24 cellular contexts compared by ENCODE assay signal in genomic region chr5:33309076-33309475, GRCh38.
DNase-seq lines count a peak whose midpoint lies in the region; ATAC-seq and TF ChIP-seq lines count a peak whose summit lies in the region.
"Had no signal": no experiment of that assay in that cellular context is flagged by ENCODE, and none has a peak within 500 bp of the region (broad histone marks: within the 10 kb centered on the region; RNA-seq: fewer than 3 reads in every experiment).

No MANE protein-coding gene starts in this region.

- ATAC-seq in IMR-90 (ENCODE audit: low read depth) (0 out of 2 replicates have a peak, but pooled peaks have one; percentile 4), HG03469 (IDR thresholded peaks at IDR 0.05; ENCODE audit: unreplicated experiment) (no peak)
- ATAC-seq: activated CD4-positive, CD25-positive, alpha-beta regulatory T cell treated with anti-CD3 and anti-CD28 coated beads, Interleukin-2, amount 50 U/mL, for 24 hours; foreskin keratinocyte; left cardiac atrium; sciatic nerve had no signal

- H3K27me3 Mint-ChIP-seq in osteocyte (ENCODE audit: unreplicated experiment), result no peaks in the 10 kb centered on the region
- H3K27me3 Mint-ChIP-seq: activated naive CD4-positive, alpha-beta T cell treated with anti-CD3 and anti-CD28 coated beads, Interleukin-2, amount 10 ng/mL, durations not matched to agents 7 days and 5 days had no signal

- H3K9me1 ChIP-seq in IMR-90 (ENCODE audit: insufficient read depth, low read length), result peaks cover 10% of the 10 kb centered on the region

- H3K4ac ChIP-seq in IMR-90 (ENCODE audit: low read depth, low read length), result peak overlapping the region; percentile 94

- peaks cover 31% of the 10 kb centered on the region for H3K4me1 Mint-ChIP-seq in osteocyte (ENCODE audit: unreplicated experiment)
- H3K4me1 Mint-ChIP-seq: activated naive CD4-positive, alpha-beta T cell treated with anti-CD3 and anti-CD28 coated beads, Interleukin-2, amount 10 ng/mL, durations not matched to agents 7 days and 5 days had no signal

- no peak overlapping the region; the same call in 1 of the 2 replicates for H3K56ac ChIP-seq in IMR-90 (ENCODE audit: extremely low read depth, insufficient read depth, low read length)

- peak overlapping the region; percentile 63 for H2AK9ac ChIP-seq in IMR-90 (replicated peaks; ENCODE audit: low read depth, low read length, poor library complexity)

- H4K91ac ChIP-seq in IMR-90 (ENCODE audit: insufficient read depth, low read depth, low read length), result peak overlapping the region; percentile 85

- no peak overlapping the region; the same call in 1 of the 2 replicates for H3K9ac ChIP-seq in IMR-90 (ENCODE audit: low read depth, low read length)
- H3K9ac ChIP-seq in fibroblast of lung (ENCODE audit: insufficient read depth, low read length), result no peak overlapping the region
- no peak overlapping the region for H3K9ac ChIP-seq in liver (ENCODE audit: low read depth in 1 of 2, low read length in 2 of 2)
- H3K9ac ChIP-seq in stomach smooth muscle (ENCODE audit: low read length in 2 of 2), result no peak overlapping the region
- H3K9ac ChIP-seq: BLaER1 had no signal

- H2BK120ac ChIP-seq in IMR-90 (ENCODE audit: low read depth, low read length), result peak overlapping the region; percentile 95

- H3K4me3 Mint-ChIP-seq in osteocyte (ENCODE audit: unreplicated experiment), result no peak overlapping the region
- H3K4me3 Mint-ChIP-seq: activated naive CD4-positive, alpha-beta T cell treated with anti-CD3 and anti-CD28 coated beads, Interleukin-2, amount 10 ng/mL, durations not matched to agents 7 days and 5 days had no signal

- peak overlapping the region; percentile 78 for H3K18ac ChIP-seq in IMR-90 (ENCODE audit: low read depth, low read length)

- peaks cover 10% of the 10 kb centered on the region for H3K9me3 Mint-ChIP-seq in osteocyte (ENCODE audit: unreplicated experiment)
- H3K9me3 Mint-ChIP-seq: activated naive CD4-positive, alpha-beta T cell treated with anti-CD3 and anti-CD28 coated beads, Interleukin-2, amount 10 ng/mL, durations not matched to agents 7 days and 5 days had no signal

- TF ChIP-seq POLR2A in IMR-90 (IDR thresholded peaks at IDR 0.05; ENCODE audit: low read depth, low read length), result no peak

- peak overlapping the region; percentile 90; the same call in 2 of the 3 replicates for H2BK15ac ChIP-seq in IMR-90 (ENCODE audit: low read depth, low read length)

- H3K79me1 ChIP-seq in IMR-90 (ENCODE audit: low read depth in 1 of 2, low read length in 2 of 2), result no peaks in the 10 kb centered on the region

- peak overlapping the region; percentile 87 for H3K14ac ChIP-seq in IMR-90 (replicated peaks; ENCODE audit: low read depth, low read length)

- H2BK20ac ChIP-seq in IMR-90 (ENCODE audit: low read depth, low read length), result peak overlapping the region; percentile 94

- H3K9me3 ChIP-seq in IMR-90 (ENCODE audit: control insufficient read depth, insufficient read depth, low read length) (no peaks in the 10 kb centered on the region), fibroblast of lung (ENCODE audit: control insufficient read depth, insufficient read depth, low read depth, low read length) (no peaks in the 10 kb centered on the region), liver (ENCODE audit: control insufficient read depth in 4 of 4, low read length in 3 of 4) (no peaks in the 10 kb centered on the region), stomach smooth muscle (ENCODE audit: control insufficient read depth in 2 of 2, low read length in 2 of 2) (no peaks in the 10 kb centered on the region)
- H3K9me3 ChIP-seq: BLaER1, Peyer's patch, upper lobe of left lung had no signal

- TF ChIP-seq RAD21 in IMR-90 (IDR thresholded peaks at IDR 0.05; ENCODE audit: low read length) (no peak), liver (IDR thresholded peaks at IDR 0.05) (peak in 1 of 2 donors; percentile 28)

- H3K27me3 ChIP-seq in IMR-90 (ENCODE audit: control insufficient read depth, insufficient read depth, low read length) (no peaks in the 10 kb centered on the region), fibroblast of lung (ENCODE audit: control insufficient read depth, insufficient read depth, low read length) (no peaks in the 10 kb centered on the region), liver (ENCODE audit: control insufficient read depth in 4 of 4, insufficient read depth in 4 of 4, low read length in 3 of 4) (no peaks in the 10 kb centered on the region), stomach smooth muscle (ENCODE audit: control insufficient read depth in 1 of 2, insufficient read depth in 2 of 2, low read length in 2 of 2) (no peaks in the 10 kb centered on the region)
- H3K27me3 ChIP-seq: BLaER1, foreskin keratinocyte, MG63, Peyer's patch, upper lobe of left lung had no signal

- peak overlapping the region; percentile 61 to 69 for H4K8ac ChIP-seq in IMR-90 (ENCODE audit: low read depth in 2 of 2, low read length in 2 of 2)

- in situ Hi-C loops in IMR-90 (cut with MboI; ENCODE audit: low sequenced_read_pairs), result no loop called here
- in situ Hi-C loops in KBM-7 (cut with MboI; ENCODE audit: low pct_unique_long_range_greater_than_20kb, low sequenced_read_pairs), result no loop called here

- CTCF ChIA-PET in IMR-90 (lab: Yijun Ruan, JAX), result interaction anchor here (1.9 kb wide), 1 partner anchor 10 kb away, joined by 8 read pairs; no protein-coding TSS in a partner anchor

- no peaks in the 10 kb centered on the region for H3K79me2 ChIP-seq in fibroblast of lung (ENCODE audit: control insufficient read depth, insufficient read depth, low read length)

- no peak overlapping the region for H3K27ac Mint-ChIP-seq in osteocyte (ENCODE audit: unreplicated experiment)
- H3K27ac Mint-ChIP-seq: activated naive CD4-positive, alpha-beta T cell treated with anti-CD3 and anti-CD28 coated beads, Interleukin-2, amount 10 ng/mL, durations not matched to agents 7 days and 5 days had no signal

- H2AK5ac ChIP-seq in IMR-90 (ENCODE audit: low read depth, low read length), result peak overlapping the region; percentile 96

- DNase-seq in IMR-90 (no peak), fibroblast of lung (ENCODE audit: low read depth in 2 of 2) (no peak), osteocyte (ENCODE audit: extremely low spot score, unreplicated experiment) (no peak), KBM-7 (no peak)
- DNase-seq: activated naive CD4-positive, alpha-beta T cell treated with anti-CD3 and anti-CD28 coated beads, Interleukin-2, amount 10 ng/mL, durations not matched to agents 7 days and 5 days; activated T-cell treated with anti-CD3 and anti-CD28 coated beads, Interleukin-2, amount 50 U/mL, for 48 hours; H7; hypothalamus; left cardiac atrium; MG63; NCI-H2227 treated with DMSO at 0.1 percent for 48 hours; nucleus accumbens; stimulated activated CD4-positive, alpha-beta T cell treated with anti-CD3 and anti-CD28 coated beads, Interleukin-1b, Interleukin-23, amount 100 ng/mL, for 48 hours; stimulated activated naive CD4-positive, alpha-beta T cell; T-helper 9 cell; upper lobe of left lung had no signal

- H3K4me3 ChIP-seq in IMR-90 (ENCODE audit: insufficient read depth, low read depth, low read length), result no peak overlapping the region
- H3K4me3 ChIP-seq in fibroblast of lung (replicated peaks in 1 of 4; ENCODE audit: control extremely low read depth in 1 of 4, insufficient read depth in 1 of 4, low read depth in 3 of 4, low read length in 4 of 4), result no peak overlapping the region
- no peak overlapping the region for H3K4me3 ChIP-seq in liver (ENCODE audit: low read depth in 1 of 3, low read length in 3 of 3)
- no peak overlapping the region for H3K4me3 ChIP-seq in stomach smooth muscle (ENCODE audit: low read length in 2 of 2)
- H3K4me3 ChIP-seq: BLaER1, MG63, Peyer's patch, upper lobe of left lung had no signal

- no peak overlapping the region; the same call in 1 of the 2 replicates for H3K4me2 ChIP-seq in IMR-90 (ENCODE audit: low read depth, low read length)
- H3K4me2 ChIP-seq in fibroblast of lung (ENCODE audit: extremely low read depth, insufficient read depth, low read length), result no peak overlapping the region
- H3K4me2 ChIP-seq: BLaER1 had no signal

- H3K36me3 ChIP-seq in IMR-90 (ENCODE audit: control insufficient read depth, insufficient read depth, low read length), result no peaks in the 10 kb centered on the region
- H3K36me3 ChIP-seq in fibroblast of lung (ENCODE audit: control insufficient read depth, insufficient read depth, low read length), result no peaks in the 10 kb centered on the region
- no peaks in the 10 kb centered on the region for H3K36me3 ChIP-seq in liver (ENCODE audit: control insufficient read depth in 4 of 4, insufficient read depth in 3 of 4, low read depth in 1 of 4, low read length in 3 of 4)
- no peaks in the 10 kb centered on the region for H3K36me3 ChIP-seq in stomach smooth muscle (ENCODE audit: control insufficient read depth in 2 of 2, insufficient read depth in 2 of 2, low read length in 2 of 2)
- H3K36me3 ChIP-seq: BLaER1, Peyer's patch, upper lobe of left lung had no signal

- H2BK5ac ChIP-seq in IMR-90 (ENCODE audit: low read depth, low read length, poor library complexity, severe bottlenecking), result peak overlapping the region; percentile 97

- BruUV-seq in IMR-90 (replicated peaks; lab: Mats Ljungman, UMichigan), result no TSS peak

- H2AFZ ChIP-seq in IMR-90 (replicated peaks; ENCODE audit: low read length, poor library complexity) (peak overlapping the region; percentile 61), fibroblast of lung (ENCODE audit: low read length) (peak overlapping the region; percentile 19)

- H4K20me1 ChIP-seq in IMR-90 (ENCODE audit: insufficient read depth, low read length) (no peaks in the 10 kb centered on the region), fibroblast of lung (ENCODE audit: control insufficient read depth, extremely low read depth, insufficient read depth, low read length) (no peaks in the 10 kb centered on the region)
- H4K20me1 ChIP-seq: BLaER1 had no signal

- TF ChIP-seq CTCF in IMR-90 (conservative IDR thresholded peaks at IDR 0.05; ENCODE audit: low read depth, low read length) (no peak), fibroblast of lung (conservative IDR thresholded peaks at IDR 0.05 in 1 of 2, IDR thresholded peaks at IDR 0.05 in 1 of 2; ENCODE audit: low read depth in 1 of 2, low read length in 2 of 2) (no peak), liver (IDR thresholded peaks at IDR 0.05; ENCODE audit: low read depth, low read length, missing input control) (no peak), osteocyte (IDR thresholded peaks at IDR 0.05) (no peak)

- POLR2A ChIA-PET in IMR-90 (lab: Charles Lee; ENCODE audit: unreplicated experiment), result no interaction called here

- H3K4me1 ChIP-seq in IMR-90 (ENCODE audit: control insufficient read depth, insufficient read depth, low read length), result peaks cover 15% of the 10 kb centered on the region
- peaks cover 21% of the 10 kb centered on the region for H3K4me1 ChIP-seq in fibroblast of lung (ENCODE audit: control insufficient read depth, extremely low read depth, insufficient read depth, low read length)
- H3K4me1 ChIP-seq in liver (ENCODE audit: control insufficient read depth in 4 of 4, insufficient read depth in 4 of 4, low read length in 3 of 4), result peaks cover 0 to 13% (median 5%) of the 10 kb centered on the region in 4 donors
- H3K4me1 ChIP-seq in stomach smooth muscle (ENCODE audit: control insufficient read depth, insufficient read depth, low read length), result peaks cover 2% of the 10 kb centered on the region
- H3K4me1 ChIP-seq: Peyer's patch had no signal

- dilution Hi-C loops in IMR-90 (cut with HindIII; ENCODE audit: low sequenced_read_pairs, unreplicated experiment), result no loop called here

- 0% methylated on average over 1 of the region's 2 CpGs; no CpG with 5 or more reads in 1 of the 2 experiments for WGBS in IMR-90 (ENCODE audit: extremely low coverage in 2 of 2, insufficient read length in 1 of 2), 2 experiments
- WGBS in liver, result 41% methylated on average over 2 of the region's 2 CpGs

- no peaks in the 10 kb centered on the region for H3K36me3 Mint-ChIP-seq in osteocyte (ENCODE audit: unreplicated experiment)
- H3K36me3 Mint-ChIP-seq: activated naive CD4-positive, alpha-beta T cell treated with anti-CD3 and anti-CD28 coated beads, Interleukin-2, amount 10 ng/mL, durations not matched to agents 7 days and 5 days had no signal

- H3K23ac ChIP-seq in IMR-90 (ENCODE audit: low read depth, low read length), result peak overlapping the region; percentile 85

- peak overlapping the region; percentile 45 for H4K5ac ChIP-seq in IMR-90 (ENCODE audit: low read depth, low read length)

- H3K27ac ChIP-seq in IMR-90 (ENCODE audit: insufficient read depth, low read length) (0 out of 2 replicates have a peak overlapping the region, but pooled peaks have one; percentile 14), fibroblast of lung (ENCODE audit: insufficient read depth, low read length) (no peak overlapping the region), liver (ENCODE audit: low read depth in 1 of 2, low read length in 2 of 2) (no peak overlapping the region), stomach smooth muscle (ENCODE audit: low read length) (peak overlapping the region; percentile 38)
- H3K27ac ChIP-seq: BLaER1, upper lobe of left lung had no signal

- intact Hi-C loops in IMR-90 (cut with micrococcal nuclease), result no loop called here

Comparison
In these comparisons a context has a peak if more than half of its experiments do, and no peak if none do; other contexts are left out.
1. H3K27ac ChIP-seq: peak in IMR-90 (single experiment) and stomach smooth muscle (single experiment); none in fibroblast of lung (single experiment) and liver (0 of 2).